2 cellular contexts compared by ENCODE assay signal in genomic region chr17:48575066-48575582, GRCh38.
TF ChIP-seq lines count a peak whose summit lies in the region.

No MANE protein-coding gene starts in this region.

TF ChIP-seq in HepG2, 621 proteins besides CTCF, POLR2A, EP300 and RAD21:
- TF ChIP-seq TAF1 (CRISPR knock-in tag; IDR thresholded peaks at IDR 0.05): no peak
- TF ChIP-seq ZNF12 (CRISPR knock-in tag; IDR thresholded peaks at IDR 0.05): peak; percentile 48; the same call in 1 of the 2 replicates

TF ChIP-seq in SK-N-SH, 30 proteins besides CTCF, POLR2A, EP300 and RAD21:
- no peak for TF ChIP-seq SIN3A (IDR thresholded peaks at IDR 0.05; ENCODE audit: borderline replicate concordance, low read depth, low read length)
- TF ChIP-seq GATA2 (CRISPR knock-in tag; IDR thresholded peaks at IDR 0.05): no peak
- no peak for TF ChIP-seq EZH2phosphoT487 (IDR thresholded peaks at IDR 0.05; ENCODE audit: borderline replicate concordance, low read depth)
- no peak for TF ChIP-seq RCOR1 (IDR thresholded peaks at IDR 0.05; ENCODE audit: low read length)
- no peak for TF ChIP-seq TCF12 (IDR thresholded peaks at IDR 0.05)
- TF ChIP-seq REST (IDR thresholded peaks at IDR 0.05; ENCODE audit: low read depth, low read length): no peak
- no peak for TF ChIP-seq YY1 (IDR thresholded peaks at IDR 0.05; ENCODE audit: low read depth)
- TF ChIP-seq PBX3 (IDR thresholded peaks at IDR 0.05): no peak
- TF ChIP-seq TAF1 (IDR thresholded peaks at IDR 0.05; ENCODE audit: borderline replicate concordance, low read depth, low read length): no peak
- no peak for TF ChIP-seq RXRA (IDR thresholded peaks at IDR 0.05; ENCODE audit: borderline replicate concordance, low read depth)
- TF ChIP-seq USF2 (IDR thresholded peaks at IDR 0.05; ENCODE audit: borderline replicate concordance, low read depth, low read length): no peak
- no peak for TF ChIP-seq ELF1 (IDR thresholded peaks at IDR 0.05)
- no peak for TF ChIP-seq CHD2 (IDR thresholded peaks at IDR 0.05; ENCODE audit: low read length, partially characterized antibody)
- no peak for TF ChIP-seq FOXM1 (IDR thresholded peaks at IDR 0.05; ENCODE audit: low read depth)
- TF ChIP-seq MAX (IDR thresholded peaks at IDR 0.05; ENCODE audit: low read depth): no peak
- no peak for TF ChIP-seq JUND (IDR thresholded peaks at IDR 0.05)
- TF ChIP-seq MEF2A (IDR thresholded peaks at IDR 0.05; ENCODE audit: borderline replicate concordance, low read depth): no peak
- no peak for TF ChIP-seq USF1 (IDR thresholded peaks at IDR 0.05; ENCODE audit: borderline replicate concordance, low read depth)
- no peak for TF ChIP-seq POLR2AphosphoS5 (IDR thresholded peaks at IDR 0.05; ENCODE audit: low read depth, low read length)
- no peak for TF ChIP-seq SMC3 (IDR thresholded peaks at IDR 0.05; ENCODE audit: low read depth, low read length)
TF ChIP-seq in SK-N-SH: peak in this region for 0.
